ENCODE assay signal across 8 cellular contexts in the genomic region with DNA sequence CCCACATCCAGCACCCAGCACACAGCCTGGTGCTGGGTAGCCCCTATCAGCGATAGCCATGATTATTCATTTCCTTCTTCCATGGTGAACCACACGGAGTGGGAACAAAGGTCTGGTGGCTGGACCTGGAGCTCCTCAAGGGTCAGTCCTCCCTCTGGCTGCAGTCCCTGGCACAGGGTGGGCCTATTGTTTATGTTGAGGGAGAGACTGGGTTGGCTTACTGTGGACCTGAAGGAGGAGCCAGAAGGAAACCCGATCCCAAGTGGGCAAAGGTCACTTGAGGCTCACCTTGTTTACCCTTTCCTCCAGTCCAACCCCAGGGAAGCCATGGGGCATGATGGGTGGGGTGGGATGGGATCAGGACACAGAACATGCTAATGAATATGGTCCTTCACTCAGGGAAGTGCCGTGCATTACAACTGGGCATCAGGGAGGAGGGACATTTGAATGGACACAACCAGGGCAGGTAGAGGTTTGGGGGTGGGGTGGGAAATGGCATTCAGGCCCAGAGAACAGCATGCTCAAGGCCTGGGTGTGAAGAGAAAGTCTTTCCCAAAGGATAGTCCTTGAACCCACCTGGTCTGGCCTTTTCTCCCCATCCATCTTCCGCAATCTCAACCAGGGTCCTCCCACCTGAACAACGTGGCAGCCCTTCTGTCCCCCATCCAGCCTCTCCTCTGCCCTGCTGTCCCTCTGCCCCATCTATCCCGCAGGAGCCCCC. TPM values are rescaled to one million over a fixed set of nuclear protein-coding genes. Genes with fewer than 3 reads are reported as not detected.
A peak's percentile ranks its signal among the peaks of the same experiment; 100 is the strongest.
DNase-seq lines count a peak whose midpoint lies in the region; ATAC-seq and TF ChIP-seq lines count a peak whose summit lies in the region.

No MANE protein-coding gene starts in this region.

- H3K9me2 ChIP-seq in GM23248 (ENCODE audit: insufficient read depth) = no peaks in the 10 kb centered on the region

- H3K4me3 ChIP-seq in WI38 (ENCODE audit: low read depth, low read length) (peak overlapping the region; percentile 88), right lobe of liver (no peak overlapping the region), thyroid gland (replicated peaks in 1 of 3) (no peak overlapping the region), GM23248 (no peak overlapping the region)

- H3F3A ChIP-seq in GM23248 (ENCODE audit: insufficient read depth) = no peaks in the 10 kb centered on the region

- in situ Hi-C loops in GM23248 (cut with MboI) = no loop called here

- TF ChIP-seq POLR2A in right lobe of liver (IDR thresholded peaks at IDR 0.05) (no peak), thyroid gland (IDR thresholded peaks at IDR 0.05) (no peak)

- no peak overlapping the region for H3K27ac ChIP-seq in right lobe of liver
- H3K27ac ChIP-seq in thyroid gland = peak overlapping the region; percentile 66 to 91 (median 73)
- H3K27ac ChIP-seq in GM23248 = no peak overlapping the region

- H3K27me3 ChIP-seq in right lobe of liver (no peaks in the 10 kb centered on the region), thyroid gland (no peaks in the 10 kb centered on the region), GM23248 (replicated peaks; ENCODE audit: insufficient read depth) (no peaks in the 10 kb centered on the region)

- H3K36me3 ChIP-seq in right lobe of liver (no peaks in the 10 kb centered on the region), thyroid gland (no peaks in the 10 kb centered on the region), GM23248 (ENCODE audit: low read depth) (no peaks in the 10 kb centered on the region)

- no peaks in the 10 kb centered on the region for H4K20me1 ChIP-seq in GM23248 (ENCODE audit: insufficient read depth)

- H3K4me3 Mint-ChIP-seq in activated naive CD8-positive, alpha-beta T cell = peak overlapping the region; percentile 35
- H3K4me3 Mint-ChIP-seq in activated naive CD8-positive, alpha-beta T cell treated with anti-CD3 and anti-CD28 coated beads for 36 hours = no peak overlapping the region

- no peaks in the 10 kb centered on the region for H3K79me2 ChIP-seq in GM23248 (ENCODE audit: insufficient read depth)

- no peak overlapping the region for H2AFZ ChIP-seq in GM23248

- peaks cover 3% of the 10 kb centered on the region for H3K27me3 Mint-ChIP-seq in activated naive CD8-positive, alpha-beta T cell
- H3K27me3 Mint-ChIP-seq in activated naive CD8-positive, alpha-beta T cell treated with anti-CD3 and anti-CD28 coated beads for 36 hours = peaks cover 29% of the 10 kb centered on the region

- H3K4me1 Mint-ChIP-seq in activated naive CD8-positive, alpha-beta T cell (ENCODE audit: low read depth) = peaks cover 17% of the 10 kb centered on the region
- peaks cover 21% of the 10 kb centered on the region for H3K4me1 Mint-ChIP-seq in activated naive CD8-positive, alpha-beta T cell treated with anti-CD3 and anti-CD28 coated beads for 36 hours

- H3K9me3 ChIP-seq in right lobe of liver (no peaks in the 10 kb centered on the region), thyroid gland (no peaks in the 10 kb centered on the region), GM23248 (ENCODE audit: low read depth) (no peaks in the 10 kb centered on the region)

- ATAC-seq in right lobe of liver (peak; percentile 8 to 46 (median 12)), GM18868 (IDR thresholded peaks at IDR 0.05; ENCODE audit: unreplicated experiment) (no peak)

- DNase-seq in activated naive CD8-positive, alpha-beta T cell treated with anti-CD3 and anti-CD28 coated beads for 36 hours = no peak
- peak in 1 of 3 donors; percentile 72 for DNase-seq in right lobe of liver
- DNase-seq in thyroid gland = no peak
- DNase-seq in cortex of kidney (lab: John Stamatoyannopoulos, UW) = no peak
- no peak for DNase-seq in GM23248

- H3K9ac ChIP-seq in GM23248 = no peak overlapping the region; the same call in 1 of the 2 replicates

- H3K9me3 Mint-ChIP-seq in activated naive CD8-positive, alpha-beta T cell (ENCODE audit: low read depth) = no peaks in the 10 kb centered on the region
- no peaks in the 10 kb centered on the region for H3K9me3 Mint-ChIP-seq in activated naive CD8-positive, alpha-beta T cell treated with anti-CD3 and anti-CD28 coated beads for 36 hours

- intact Hi-C loops in right lobe of liver (cut with DNase I) = no loop called here
- intact Hi-C loops in thyroid gland (cut with DNase I) = no loop called here

- H3K36me3 Mint-ChIP-seq in activated naive CD8-positive, alpha-beta T cell = no peaks in the 10 kb centered on the region
- peaks cover 2% of the 10 kb centered on the region for H3K36me3 Mint-ChIP-seq in activated naive CD8-positive, alpha-beta T cell treated with anti-CD3 and anti-CD28 coated beads for 36 hours

- no peak overlapping the region for H3K4me2 ChIP-seq in GM23248 (ENCODE audit: unreplicated experiment)

- WGBS in right lobe of liver (ENCODE audit: insufficient coverage, low coverage, low lambda C conversion rate, missing lambda C conversion rate) = 26% methylated on average over 4 of the region's 7 CpGs
- 63 to 65% methylated on average over 7 of the region's 7 CpGs for WGBS in thyroid gland, 2 donors
- 66 to 70% methylated on average over 7 of the region's 7 CpGs for WGBS in GM23248 (ENCODE audit: low coverage in 1 of 2, low lambda C conversion rate in 2 of 2, missing lambda C conversion rate in 2 of 2), 2 experiments

- no peak for TF ChIP-seq CTCF in WI38 (IDR thresholded peaks at IDR 0.05; ENCODE audit: low read depth, low read length)
- no peak for TF ChIP-seq CTCF in right lobe of liver (IDR thresholded peaks at IDR 0.05)
- TF ChIP-seq CTCF in thyroid gland (IDR thresholded peaks at IDR 0.05) = no peak

- H3K4me1 ChIP-seq in right lobe of liver = peaks cover 0 to 23% (median 9%) of the 10 kb centered on the region in 4 donors
- H3K4me1 ChIP-seq in thyroid gland = peaks cover 48 to 75% of the 10 kb centered on the region in 2 donors
- H3K4me1 ChIP-seq in GM23248 (ENCODE audit: insufficient read depth) = peaks cover 4% of the 10 kb centered on the region; the same call in 1 of the 2 replicates

- peak overlapping the region; percentile 72 for H3K27ac Mint-ChIP-seq in activated naive CD8-positive, alpha-beta T cell
- H3K27ac Mint-ChIP-seq in activated naive CD8-positive, alpha-beta T cell treated with anti-CD3 and anti-CD28 coated beads for 36 hours = no peak overlapping the region

RNA-seq across cellular contexts. Expression of gene PRKCD, which starts 1.4 kb away (rescaled TPM):
- total RNA-seq in activated naive CD8-positive, alpha-beta T cell treated with anti-CD3 and anti-CD28 coated beads for 36 hours = 10 to 100 TPM; 16.5 to 17.5 TPM
- 1 to 10 TPM; 3.5 to 8.3 (median 5.1) TPM for total RNA-seq in right lobe of liver
- 100 to 1,000 TPM in 1 of 4 donors, 10 to 100 TPM in 3; 32.0 to 154 (median 71.4) TPM for total RNA-seq in thyroid gland
- total RNA-seq in GM23248 (2014; rRNA removed; shearing (Covaris generic)) = 1.8 and 2.5 TPM in 2 replicates
- polyA plus RNA-seq in GM23248 (2016; fragmentation: Nextera tagmentation; extraction: Ambion mirVana) = 9.2 and 9.6 TPM in 2 replicates

RNA-seq across cellular contexts. Expression of gene RFT1, which starts 29.3 kb away (rescaled TPM):
- total RNA-seq in activated naive CD8-positive, alpha-beta T cell treated with anti-CD3 and anti-CD28 coated beads for 36 hours = 10 to 100 TPM; 49.3 to 50.7 TPM
- total RNA-seq in right lobe of liver = 10 to 100 TPM in 4 of 6 experiments, 1 to 10 TPM in 2; 9.3 to 12.4 (median 10.4) TPM
- 10 to 100 TPM; 14.4 to 17.7 (median 16.2) TPM for total RNA-seq in thyroid gland
- total RNA-seq in GM23248 (2014; rRNA removed; shearing (Covaris generic)) = 20.9 and 35.0 TPM in 2 replicates
- 35.7 and 43.8 TPM in 2 replicates for polyA plus RNA-seq in GM23248 (2016; fragmentation: Nextera tagmentation; extraction: Ambion mirVana)

Comparison
In these comparisons a context has a peak if more than half of its experiments do, and no peak if none do; other contexts are left out.
1. H3K27ac ChIP-seq: peak in thyroid gland (3 of 3); none in right lobe of liver (0 of 3) and GM23248 (single experiment).